8 cellular contexts compared by ENCODE assay signal in genomic region chr19:38417544-38418506, GRCh38. TPM values are rescaled to one million over a fixed set of nuclear protein-coding genes. Genes with fewer than 3 reads are reported as not detected.
DNase-seq lines count a peak whose midpoint lies in the region; ATAC-seq and TF ChIP-seq lines count a peak whose summit lies in the region.

No MANE protein-coding gene starts in this region.

- H3K36me3 ChIP-seq in stomach, result peaks cover 0 to 6% (median 0%) of the 10 kb centered on the region in 4 donors

- TF ChIP-seq CTCF in Calu3 (IDR thresholded peaks at IDR 0.05; ENCODE audit: unreplicated experiment) (no peak), WI38 (IDR thresholded peaks at IDR 0.05; ENCODE audit: low read depth, low read length) (no peak), stomach (IDR thresholded peaks at IDR 0.05) (no peak)

- peak overlapping the region in 2 of 5 donors; percentile 16 to 70 for H3K27ac ChIP-seq in stomach

- WGBS in stomach, 5 donors, result 5 to 7% (median 6%) methylated on average over 31 to 49 of the region's 49 CpGs

- peaks cover 50% of the 10 kb centered on the region for H3K27me3 Mint-ChIP-seq in Calu3 (ENCODE audit: unreplicated experiment)

- no peak for TF ChIP-seq EP300 in stomach (IDR thresholded peaks at IDR 0.05)

- H3K36me3 Mint-ChIP-seq in Calu3 (ENCODE audit: insufficient read depth, unreplicated experiment), result peaks cover 7% of the 10 kb centered on the region

- H3K4me3 Mint-ChIP-seq in Calu3 (ENCODE audit: low read depth, unreplicated experiment), result peak overlapping the region; percentile 72

- H3K4me3 ChIP-seq in WI38 (ENCODE audit: low read depth, low read length) (peak overlapping the region; percentile 17; the same call in 1 of the 2 replicates), stomach (peak overlapping the region; percentile 26 to 46 (median 34))

- intact Hi-C loops in Calu3 (cut with micrococcal nuclease; ENCODE audit: unreplicated experiment) (no loop called here), stomach (cut with DNase I; ENCODE audit: low total_unique reads) (no loop called here)

- DNase-seq in Calu3 (peak; percentile 57), LoVo (ENCODE audit: low spot score) (peak; percentile 50), ecto neural progenitor cell (ENCODE audit: low spot score) (peak; percentile 87), mucosa of gallbladder (ENCODE audit: low spot score) (peak; percentile 34), stomach (peak; percentile 63)

- no peaks in the 10 kb centered on the region for H3K9me3 ChIP-seq in stomach

- H3K4me1 ChIP-seq in stomach, result peaks cover 0 to 13% (median 11%) of the 10 kb centered on the region in 4 donors

- BruUV-seq in Calu3 (replicated peaks; lab: Mats Ljungman, UMichigan), result no TSS peak

- peaks cover 23% of the 10 kb centered on the region for H3K4me1 Mint-ChIP-seq in Calu3 (ENCODE audit: low read depth, unreplicated experiment)

- H3K9me3 Mint-ChIP-seq in Calu3 (ENCODE audit: low read depth, unreplicated experiment), result no peaks in the 10 kb centered on the region

- H3K27me3 ChIP-seq in stomach, result peaks cover 0 to 62% (median 23%) of the 10 kb centered on the region in 3 donors

- no peak for TF ChIP-seq POLR2A in stomach (IDR thresholded peaks at IDR 0.05)

- CTCF ChIA-PET in Calu3 (lab: Charles Lee), result interaction anchor here (0.6 kb wide), 1 partner anchor 191 kb away, joined by 3 read pairs; no protein-coding TSS in a partner anchor

- no peak overlapping the region for H3K27ac Mint-ChIP-seq in Calu3 (ENCODE audit: unreplicated experiment)

- ATAC-seq in HG03025 (IDR thresholded peaks at IDR 0.05; ENCODE audit: low FRiP score, unreplicated experiment) (no peak), HG03108 (IDR thresholded peaks at IDR 0.05; ENCODE audit: unreplicated experiment) (no peak)

RNA-seq across cellular contexts. Expression of gene RASGRP4, which starts 8.2 kb away (rescaled TPM):
- total RNA-seq in Calu3 (2022) (not detected in 2 replicates), mucosa of gallbladder (3.5 TPM), stomach (1 to 10 TPM in 2 of 5 donors, under 1 TPM in 1, not detected in 2; 0.55 to 8.4 (median 4.0) TPM)
- 1 to 10 TPM in 2 of 3 donors, under 1 TPM in 1; 0.40 to 1.8 (median 1.5) TPM for polyA plus RNA-seq in stomach

RNA-seq across cellular contexts. Expression of gene FAM98C, which starts 14.9 kb away (rescaled TPM):
- total RNA-seq in Calu3 (2022), result 31.4 and 32.8 TPM in 2 replicates
- total RNA-seq in mucosa of gallbladder, result 35.2 TPM
- total RNA-seq in stomach, result 100 to 1,000 TPM in 1 of 5 donors, 10 to 100 TPM in 3, 1 to 10 TPM in 1; 4.0 to 222 (median 18.7) TPM
- polyA plus RNA-seq in stomach, result 10 to 100 TPM; 18.3 to 40.7 (median 35.1) TPM

RNA-seq across cellular contexts. Expression of gene RYR1, which starts 15.7 kb away (rescaled TPM):
- 1.4 and 1.5 TPM in 2 replicates for total RNA-seq in Calu3 (2022)
- total RNA-seq in mucosa of gallbladder, result 4.9 TPM
- 10 to 100 TPM in 1 of 5 donors, 1 to 10 TPM in 2, under 1 TPM in 2; under 0.01 to 10.7 (median 1.7) TPM for total RNA-seq in stomach
- polyA plus RNA-seq in stomach, result 1 to 10 TPM in 1 of 3 donors, under 1 TPM in 2; 0.46 to 3.6 (median 0.68) TPM

RNA-seq across cellular contexts. Expression of gene SPRED3, which starts 29.3 kb away (rescaled TPM):
- total RNA-seq in Calu3 (2022) (3.4 and 5.4 TPM in 2 replicates), mucosa of gallbladder (3.4 TPM), stomach (1 to 10 TPM in 2 of 5 donors, not detected in 3; 1.7 to 3.6 TPM)
- under 1 TPM in 2 of 3 donors, not detected in 1; 0.12 to 0.33 TPM for polyA plus RNA-seq in stomach

RNA-seq across cellular contexts. Expression of gene GGN, which starts 30.0 kb away (rescaled TPM):
- total RNA-seq in Calu3 (2022) (0.40 and 0.64 TPM in 2 replicates), mucosa of gallbladder (1.8 TPM), stomach (not detected)
- polyA plus RNA-seq in stomach, result under 1 TPM in 2 of 3 donors, not detected in 1; 0.19 to 0.30 TPM

Comparison
In these comparisons a context has a peak if more than half of its experiments do, and no peak if none do; other contexts are left out.
1. DNase-seq: peak in every context shown above with its lines; median percentile 87 in ecto neural progenitor cell; 63 in stomach; 57 in Calu3; 50 in LoVo; 34 in mucosa of gallbladder.